In genomic region chr22:22195265-22196017, GRCh38 we compare ENCODE assay signal across 1 cellular context.
TF ChIP-seq lines count a peak whose summit lies in the region.

No MANE protein-coding gene starts in this region.

TF ChIP-seq in K562, 482 proteins besides CTCF, POLR2A, EP300 and RAD21 (continued from another document and continues in another):
- TF ChIP-seq RERE (CRISPR knock-in tag; IDR thresholded peaks at IDR 0.05; ENCODE audit: borderline replicate concordance): peak; percentile 81; the same call in 1 of the 2 replicates
- TF ChIP-seq SIX5 (IDR thresholded peaks at IDR 0.05; ENCODE audit: borderline replicate concordance in 1 of 2, insufficient read depth in 1 of 2, low read depth in 1 of 2, low read length in 2 of 2): 0 out of 4 replicates have a peak, but pooled peaks of 1 of the 2 experiments have one; percentile 4
- no peak for TF ChIP-seq MCM2 (IDR thresholded peaks at IDR 0.05; ENCODE audit: low read depth)
- TF ChIP-seq ETV6 (IDR thresholded peaks at IDR 0.05; ENCODE audit: borderline replicate concordance in 1 of 2, low read depth in 2 of 2, low read length in 1 of 2): no peak; a peak in 1 of 4 replicates
- no peak for TF ChIP-seq ETV6 (CRISPR knock-in tag; IDR thresholded peaks at IDR 0.05; ENCODE audit: borderline replicate concordance)
- TF ChIP-seq TFE3 (CRISPR knock-in tag; IDR thresholded peaks at IDR 0.05): 0 out of 2 replicates have a peak, but pooled peaks have one; percentile 0
- TF ChIP-seq NCOA4 (IDR thresholded peaks at IDR 0.05; ENCODE audit: partially characterized antibody): no peak
- TF ChIP-seq POLR2B (IDR thresholded peaks at IDR 0.05; ENCODE audit: low read depth, partially characterized antibody): no peak
- no peak for TF ChIP-seq SAP30 (IDR thresholded peaks at IDR 0.05; ENCODE audit: borderline replicate concordance, insufficient read depth, low read depth, low read length, poor library complexity, severe bottlenecking)
- TF ChIP-seq ZNF277 (CRISPR knock-in tag; IDR thresholded peaks at IDR 0.05; ENCODE audit: borderline replicate concordance): no peak
- no peak for TF ChIP-seq NFIX (CRISPR knock-in tag; IDR thresholded peaks at IDR 0.05; ENCODE audit: low read depth)
- TF ChIP-seq ZNF764 (CRISPR knock-in tag; IDR thresholded peaks at IDR 0.05; ENCODE audit: low read depth): peak; percentile 48; the same call in 1 of the 2 replicates
- TF ChIP-seq ZMIZ1 (IDR thresholded peaks at IDR 0.05; ENCODE audit: low read depth in 2 of 2, low read length in 2 of 2): peak in 1 of 2 experiments; percentile 85; a peak in 2 of 4 replicates
- TF ChIP-seq ARID2 (IDR thresholded peaks at IDR 0.05): peak; percentile 98
- TF ChIP-seq POLR3A (IDR thresholded peaks at IDR 0.05; ENCODE audit: borderline replicate concordance, extremely low read depth, insufficient read depth, insufficient read length): no peak
- TF ChIP-seq ZNF511 (CRISPR knock-in tag; IDR thresholded peaks at IDR 0.05): peak; percentile 82
- TF ChIP-seq ZSCAN29 (IDR thresholded peaks at IDR 0.05): peak; percentile 36; the same call in 1 of the 2 replicates
- TF ChIP-seq CEBPZ (IDR thresholded peaks at IDR 0.05; ENCODE audit: borderline replicate concordance, low read depth, low read length): no peak
- no peak for TF ChIP-seq ILF3 (IDR thresholded peaks at IDR 0.05; ENCODE audit: borderline replicate concordance)
- TF ChIP-seq ADNP (tag; IDR thresholded peaks at IDR 0.05): no peak
- 0 out of 2 replicates have a peak, but pooled peaks have one; percentile 75 for TF ChIP-seq ZNF212 (CRISPR knock-in tag; IDR thresholded peaks at IDR 0.05)
- TF ChIP-seq SAFB (IDR thresholded peaks at IDR 0.05; ENCODE audit: borderline replicate concordance, low read depth, low read length): no peak
- TF ChIP-seq ZNF444 (CRISPR knock-in tag; IDR thresholded peaks at IDR 0.05): no peak
- TF ChIP-seq ZNF780A (CRISPR knock-in tag; IDR thresholded peaks at IDR 0.05): no peak
- no peak for TF ChIP-seq ZNF79 (CRISPR knock-in tag; IDR thresholded peaks at IDR 0.05; ENCODE audit: low read depth)
- TF ChIP-seq HOMEZ (CRISPR knock-in tag; IDR thresholded peaks at IDR 0.05): no peak
- 0 out of 2 replicates have a peak, but pooled peaks have one; percentile 77 for TF ChIP-seq HMG20B (CRISPR knock-in tag; IDR thresholded peaks at IDR 0.05)
- TF ChIP-seq TSC22D4 (tag; IDR thresholded peaks at IDR 0.05): no peak
- TF ChIP-seq ZKSCAN3 (CRISPR knock-in tag; IDR thresholded peaks at IDR 0.05): no peak
- peak; percentile 85 for TF ChIP-seq TOE1 (IDR thresholded peaks at IDR 0.05; ENCODE audit: borderline replicate concordance)
- no peak for TF ChIP-seq TOE1 (CRISPR knock-in tag; IDR thresholded peaks at IDR 0.05; ENCODE audit: borderline replicate concordance, low read depth)
- TF ChIP-seq BMI1 (IDR thresholded peaks at IDR 0.05; ENCODE audit: low read length): no peak
- TF ChIP-seq NEUROD1 (IDR thresholded peaks at IDR 0.05; ENCODE audit: borderline replicate concordance, low read depth, low read length, partially characterized antibody): peak; percentile 51
- no peak; the same call in 1 of the 2 replicates for TF ChIP-seq SMARCA4 (IDR thresholded peaks at IDR 0.05)
- TF ChIP-seq HLTF (IDR thresholded peaks at IDR 0.05): peak; percentile 94
- no peak for TF ChIP-seq ZNF449 (CRISPR knock-in tag; IDR thresholded peaks at IDR 0.05)
- TF ChIP-seq ZNF778 (CRISPR knock-in tag; IDR thresholded peaks at IDR 0.05): no peak
- TF ChIP-seq U2AF1 (optimal IDR thresholded peaks at IDR 0.05; ENCODE audit: low read depth, low read length): no peak
- TF ChIP-seq KAT2B (IDR thresholded peaks at IDR 0.05; ENCODE audit: low read depth, low read length): no peak
- no peak for TF ChIP-seq RBM15 (IDR thresholded peaks at IDR 0.05; ENCODE audit: insufficient read depth, low read length)
- no peak for TF ChIP-seq ZNF408 (CRISPR knock-in tag; IDR thresholded peaks at IDR 0.05; ENCODE audit: low read depth)
- no peak for TF ChIP-seq ZNF184 (CRISPR knock-in tag; IDR thresholded peaks at IDR 0.05)
